8 cellular contexts compared by ENCODE assay signal in the genomic region with DNA sequence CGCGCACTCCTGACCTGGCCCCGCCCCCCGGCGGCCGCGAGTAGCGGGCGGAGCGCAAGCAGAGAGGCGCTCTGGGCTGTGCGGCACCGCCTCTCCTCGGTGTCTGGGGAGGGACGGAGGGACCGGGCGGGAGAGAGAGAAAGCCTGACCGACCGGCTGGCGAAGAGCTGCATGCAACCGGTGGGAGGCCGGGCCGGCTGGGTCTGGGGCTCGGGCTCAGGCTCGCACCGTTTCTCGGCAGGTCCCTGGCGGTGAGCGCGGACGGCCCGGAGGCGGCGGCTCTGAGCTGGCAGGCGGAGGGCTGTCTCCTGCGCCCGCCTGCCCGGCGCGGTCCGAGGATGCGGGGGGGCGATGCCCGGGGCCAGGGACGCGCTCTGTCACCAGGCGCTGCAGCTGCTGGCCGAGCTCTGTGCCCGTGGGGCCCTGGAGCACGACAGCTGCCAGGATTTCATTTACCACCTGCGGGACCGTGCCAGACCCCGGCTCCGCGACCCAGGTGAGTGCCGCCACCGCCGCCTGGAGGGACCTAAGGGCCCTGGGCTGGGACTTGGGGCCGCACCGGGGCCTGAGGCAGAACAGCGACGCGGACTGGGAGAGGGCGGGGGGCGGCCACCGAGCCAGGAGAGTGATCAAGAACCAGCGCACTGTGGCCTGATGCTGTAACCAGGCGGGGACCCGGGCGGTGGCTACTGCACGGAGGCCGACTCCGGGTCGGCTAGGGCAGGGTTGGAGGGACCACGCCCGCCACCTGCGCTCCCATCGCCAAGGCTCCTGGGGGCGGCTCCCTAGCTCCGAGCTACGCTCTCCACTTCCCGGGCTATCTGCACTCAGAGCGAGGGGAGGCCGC. TPM values are rescaled to one million over a fixed set of nuclear protein-coding genes. Genes with fewer than 3 reads are reported as not detected.
DNase-seq lines count a peak whose midpoint lies in the region; ATAC-seq and TF ChIP-seq lines count a peak whose summit lies in the region.

A gene with protein sequence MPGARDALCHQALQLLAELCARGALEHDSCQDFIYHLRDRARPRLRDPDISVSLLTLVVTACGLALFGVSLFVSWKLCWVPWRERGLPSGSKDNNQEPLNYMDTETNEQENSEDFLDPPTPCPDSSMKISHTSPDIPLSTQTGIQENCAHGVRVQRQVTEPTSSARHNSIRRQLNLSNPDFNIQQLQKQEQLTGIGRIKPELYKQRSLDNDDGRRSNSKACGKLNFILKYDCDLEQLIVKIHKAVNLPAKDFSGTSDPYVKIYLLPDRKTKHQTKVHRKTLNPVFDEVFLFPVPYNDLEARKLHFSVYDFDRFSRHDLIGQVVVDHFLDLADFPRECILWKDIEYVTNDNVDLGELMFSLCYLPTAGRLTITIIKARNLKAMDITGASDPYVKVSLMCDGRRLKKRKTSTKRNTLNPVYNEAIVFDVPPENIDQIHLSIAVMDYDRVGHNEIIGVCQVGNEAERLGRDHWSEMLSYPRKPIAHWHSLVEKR (plus strand): TSS at position 69 of the 847 bp plus-strand sequence. CDS start 283 bp downstream, at position 352.

- no peak for TF ChIP-seq CTCF in colonic mucosa (IDR thresholded peaks at IDR 0.05)

- H3K4me3 ChIP-seq in colonic mucosa (peak within 1 kb of the TSS; percentile 44), HAP-1 (no peak within 1 kb of the TSS)

- peak; percentile 46 for DNase-seq in Caki2 (ENCODE audit: low read depth)
- peak; percentile 26 for DNase-seq in NCI-H748 treated with DMSO at 0.1 percent for 48 hours (lab: John Stamatoyannopoulos, UW)
- peak; percentile 34 for DNase-seq in colonic mucosa
- peak; percentile 28 to 34 for DNase-seq in left colon
- peak; percentile 6 to 10 for DNase-seq in stimulated activated CD8-positive, alpha-beta memory T cell treated with anti-CD3 and anti-CD28 coated beads, Interleukin-15, amount 100 ng/mL, for 48 hours (ENCODE audit: low read depth in 2 of 2)
- DNase-seq in HAP-1 (ENCODE audit: low spot score in 2 of 2), result no peak
- DNase-seq in SHP77 (lab: John Stamatoyannopoulos, UW), result no peak

- no peak within 1 kb of the TSS for H3K27ac ChIP-seq in colonic mucosa

- no peaks in the 10 kb centered on the region for H3K9me3 ChIP-seq in colonic mucosa
- H3K9me3 ChIP-seq in HAP-1, result no peaks in the 10 kb centered on the region

- H3K36me3 ChIP-seq in colonic mucosa (no peaks in the 10 kb centered on the region), HAP-1 (replicated peaks) (no peaks in the 10 kb centered on the region)

- ATAC-seq in GM21515 (IDR thresholded peaks at IDR 0.05; ENCODE audit: unreplicated experiment) (peak; percentile 59), left colon (peak; percentile 88)

- intact Hi-C loops in colonic mucosa (cut with DNase I), result no loop called here
- intact Hi-C loops in left colon (cut with DNase I, micrococcal nuclease), result no loop called here

- H3K27me3 ChIP-seq in colonic mucosa (peaks cover 23% of the 10 kb centered on the region), HAP-1 (ENCODE audit: low read depth) (peaks cover 6% of the 10 kb centered on the region; the same call in 1 of the 2 replicates)

- H3K4me1 ChIP-seq in colonic mucosa (peaks cover 8% of the 10 kb centered on the region), HAP-1 (no peaks in the 10 kb centered on the region)

- H3K9ac ChIP-seq in colonic mucosa (ENCODE audit: low read depth in 2 of 2, low read length in 2 of 2), result peak within 1 kb of the TSS in 1 of 2 donors; percentile 24

- in situ Hi-C loops in Caki2 (cut with HindIII; ENCODE audit: low pct_unique_long_range_greater_than_20kb, low sequenced_read_pairs), result no loop called here
- in situ Hi-C loops in HAP-1 (cut with MboI; ENCODE audit: low sequenced_read_pairs), result no loop called here

RNA-seq across cellular contexts. Expression of the gene that starts here (rescaled TPM):
- not detected in 2 replicates for total RNA-seq in Caki2 (2014; rRNA removed; shearing (Covaris generic); ENCODE audit: low replicate concordance)
- total RNA-seq in colonic mucosa (under 1 TPM; 0.05 to 0.07 TPM), left colon (under 1 TPM in 1 of 2 donors, not detected in 1; 0.17 TPM)

Comparison
In these comparisons a context has a peak if more than half of its experiments do, and no peak if none do; other contexts are left out.
1. Peak in DNase-seq in Caki2; RNA of the gene not detected or under 1 TPM.
2. Peak in DNase-seq and H3K4me3 ChIP-seq in colonic mucosa; RNA of the gene not detected or under 1 TPM.
3. Peak in DNase-seq and ATAC-seq in left colon; RNA of the gene not detected or under 1 TPM.
4. DNase-seq: peak in NCI-H748 treated with DMSO at 0.1 percent for 48 hours (single experiment) and stimulated activated CD8-positive, alpha-beta memory T cell treated with anti-CD3 and anti-CD28 coated beads, Interleukin-15, amount 100 ng/mL, for 48 hours (2 of 2); none in HAP-1 (0 of 2) and SHP77 (0 of 2).